1 cellular context compared by ENCODE assay signal in the genomic region with DNA sequence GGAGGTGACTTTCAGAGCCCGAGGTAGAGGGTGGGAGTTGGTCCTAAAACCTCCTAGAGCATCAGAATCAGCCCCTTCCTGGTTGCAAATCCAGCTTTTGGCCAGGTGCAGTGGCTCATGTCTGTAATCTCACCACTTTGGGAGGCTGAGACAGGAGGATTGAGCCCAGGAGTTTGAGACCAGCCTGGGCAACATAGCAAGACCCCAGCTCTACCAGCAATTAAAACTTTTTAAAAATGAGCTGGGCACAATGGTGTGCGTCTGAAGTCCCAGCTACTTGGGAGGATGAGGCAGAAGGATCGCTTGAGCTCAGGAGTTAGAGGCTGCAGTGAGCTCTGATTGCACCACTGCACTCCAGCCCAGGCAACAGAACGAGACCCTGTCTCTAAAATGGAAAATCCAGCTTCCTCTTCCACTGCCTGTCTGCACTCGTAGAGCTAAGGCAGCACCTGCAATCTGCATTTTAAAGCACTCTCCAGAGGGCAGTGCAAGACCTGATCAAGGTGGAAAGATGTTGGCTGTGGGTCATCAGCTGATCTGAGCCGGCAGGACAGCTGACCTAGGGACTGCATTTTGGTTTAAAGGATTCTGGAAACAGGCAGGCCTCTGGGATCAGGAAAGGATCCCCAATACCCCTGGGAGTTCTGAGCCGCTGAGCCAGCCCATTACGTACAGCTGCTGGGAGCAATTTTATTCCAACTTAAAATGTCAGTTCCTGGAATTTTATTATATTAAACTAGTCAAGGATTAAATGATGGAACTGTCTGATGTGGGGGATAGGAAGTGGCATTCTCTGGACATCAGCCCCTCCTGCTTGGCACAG.
TF ChIP-seq lines count a peak whose summit lies in the region.

No MANE protein-coding gene starts in this region.

TF ChIP-seq in H1, 55 proteins besides CTCF, POLR2A, EP300 and RAD21:
- TF ChIP-seq KDM1A (IDR thresholded peaks at IDR 0.05; ENCODE audit: borderline replicate concordance, low read length) (peak; percentile 30; the same call in 1 of the 2 replicates), SIN3A (conservative IDR thresholded peaks at IDR 0.05 in 1 of 2, IDR thresholded peaks at IDR 0.05 in 1 of 2; ENCODE audit: low read depth in 1 of 2, low read length in 2 of 2) (no peak)
